In the genomic region with DNA sequence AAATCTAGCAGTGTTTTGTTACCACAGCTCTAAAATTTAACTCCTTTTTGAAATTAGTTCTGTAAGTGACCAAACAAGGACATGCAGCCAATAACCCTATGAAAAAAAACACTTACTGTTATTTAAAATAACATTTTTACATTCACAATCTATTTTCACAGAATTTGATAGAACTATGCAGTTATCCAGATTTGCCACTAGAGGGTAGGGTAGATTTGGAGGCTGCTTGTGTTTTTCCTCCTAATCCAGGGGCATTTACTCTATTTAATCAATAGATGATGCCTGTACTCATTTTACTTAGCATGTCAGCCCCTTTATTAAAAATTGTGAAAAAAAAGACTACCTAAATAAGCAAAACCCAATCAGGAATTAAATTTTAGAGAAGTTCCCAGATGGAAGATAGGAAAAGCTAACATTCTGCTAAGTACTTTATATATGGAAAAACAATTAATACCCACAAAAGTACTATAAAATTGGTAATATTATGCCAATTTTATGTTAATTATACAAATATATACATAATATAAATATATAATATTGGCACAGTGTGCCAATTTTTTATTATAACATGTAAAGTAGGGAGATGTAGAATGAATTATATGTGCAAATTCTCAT, we compare ENCODE assay signal across 7 cellular contexts. TPM values are rescaled to one million over a fixed set of nuclear protein-coding genes. Genes with fewer than 3 reads are reported as not detected.
DNase-seq lines count a peak whose midpoint lies in the region; ATAC-seq and TF ChIP-seq lines count a peak whose summit lies in the region.

No MANE protein-coding gene starts in this region.

- H3K36me3 ChIP-seq in breast epithelium = no peaks in the 10 kb centered on the region
- H3K36me3 ChIP-seq in lung (ENCODE audit: control insufficient read depth in 2 of 2, insufficient read depth in 2 of 2, low read length in 2 of 2) = no peaks in the 10 kb centered on the region

- no peaks in the 10 kb centered on the region for H3K27me3 ChIP-seq in breast epithelium
- peaks cover 5% of the 10 kb centered on the region for H3K27me3 ChIP-seq in lung (ENCODE audit: control insufficient read depth, insufficient read depth)

- TF ChIP-seq POLR2A in breast epithelium (IDR thresholded peaks at IDR 0.05) = no peak

- DNase-seq in NCI-H2081 (lab: John Stamatoyannopoulos, UW) (peak; percentile 1 to 7), breast epithelium (ENCODE audit: low spot score in 2 of 2) (no peak), lung (ENCODE audit: low spot score) (no peak), NCI-H187 (lab: John Stamatoyannopoulos, UW) (no peak)
- no peak for DNase-seq in activated T-cell treated with anti-CD3 and anti-CD28 coated beads, Interleukin-2, amount 50 U/mL, for 48 hours

- H3K27ac ChIP-seq in breast epithelium (no peak overlapping the region), lung (ENCODE audit: low read depth in 1 of 2, low read length in 1 of 2) (no peak overlapping the region)

- intact Hi-C loops in breast epithelium (cut with DNase I; ENCODE audit: low total_unique reads) = no loop called here

- H3K9me3 ChIP-seq in breast epithelium = no peaks in the 10 kb centered on the region
- no peaks in the 10 kb centered on the region for H3K9me3 ChIP-seq in lung (ENCODE audit: control insufficient read depth in 2 of 2, insufficient read depth in 1 of 2, low read length in 1 of 2)

- ATAC-seq in lung (ENCODE audit: insufficient read depth, low FRiP score) (no peak), HG03342 (IDR thresholded peaks at IDR 0.05; ENCODE audit: unreplicated experiment) (no peak)

- no peak overlapping the region for H3K4me3 ChIP-seq in breast epithelium
- no peak overlapping the region for H3K4me3 ChIP-seq in lung

- H3K4me1 ChIP-seq in breast epithelium (no peaks in the 10 kb centered on the region), lung (ENCODE audit: control insufficient read depth in 2 of 2, insufficient read depth in 2 of 2, low read length in 2 of 2) (no peaks in the 10 kb centered on the region)

- peak; percentile 75 for TF ChIP-seq CTCF in GM12872 (IDR thresholded peaks at IDR 0.05; ENCODE audit: insufficient read depth, low read depth, low read length)
- TF ChIP-seq CTCF in breast epithelium (IDR thresholded peaks at IDR 0.05) = peak; percentile 50 to 63 (median 58)
- peak; percentile 26 for TF ChIP-seq CTCF in lung (IDR thresholded peaks at IDR 0.05; ENCODE audit: control extremely low read depth, extremely low read depth)

RNA-seq across cellular contexts. Expression of gene LIPK, which starts 18.1 kb away (rescaled TPM):
- total RNA-seq in breast epithelium (1 to 10 TPM in 1 of 3 donors, under 1 TPM in 1, not detected in 1; 0.66 to 3.2 TPM), lung (not detected)
- polyA plus RNA-seq in lung = not detected

RNA-seq across cellular contexts. Expression of gene LIPF, which starts 23.7 kb away (rescaled TPM):
- total RNA-seq in breast epithelium = not detected
- total RNA-seq in lung = not detected
- polyA plus RNA-seq in lung = under 1 TPM in 1 of 2 donors, not detected in 1; 0.22 TPM

Comparison
In these comparisons a context has a peak if more than half of its experiments do, and no peak if none do; other contexts are left out.
1. DNase-seq: peak in NCI-H2081 (2 of 2); none in breast epithelium (0 of 2), lung (single experiment), activated T-cell treated with anti-CD3 and anti-CD28 coated beads, Interleukin-2, amount 50 U/mL, for 48 hours (0 of 2) and NCI-H187 (0 of 2).
2. Peak in every context shown above with its lines, with median percentiles within 50 percentile points of each other: CTCF ChIP-seq.